In genomic region chr3:185498503-185499396, GRCh38 we compare ENCODE assay signal across 8 cellular contexts. TPM values are rescaled to one million over a fixed set of nuclear protein-coding genes. Genes with fewer than 3 reads are reported as not detected.
DNase-seq lines count a peak whose midpoint lies in the region; ATAC-seq, FAIRE-seq and TF ChIP-seq lines count a peak whose summit lies in the region.

Gene TMEM41A, minus strand, starts transcription at chr3:185499035. Its CDS starts 74 bp downstream, at chr3:185498961.

- peak; percentile 79 for ATAC-seq in HG03378 (IDR thresholded peaks at IDR 0.05; ENCODE audit: unreplicated experiment)

- no peaks in the 10 kb centered on the region for H3K9me3 ChIP-seq in kidney (ENCODE audit: control insufficient read depth in 1 of 2, low read length in 2 of 2)

- peak within 1 kb of the TSS; percentile 86 to 90 for H3K27ac ChIP-seq in kidney (ENCODE audit: low read depth in 2 of 2, low read length in 2 of 2)

- H3K9ac ChIP-seq in kidney (ENCODE audit: low read length in 2 of 2), result peak within 1 kb of the TSS; percentile 88

- peaks cover 12 to 13% of the 10 kb centered on the region in 2 donors for H3K4me1 ChIP-seq in kidney (ENCODE audit: control insufficient read depth in 1 of 2, insufficient read depth in 1 of 2, low read depth in 1 of 2, low read length in 2 of 2)

- H3K36me3 ChIP-seq in kidney (ENCODE audit: control insufficient read depth in 1 of 2, insufficient read depth in 2 of 2, low read length in 2 of 2), result peaks cover 19 to 25% of the 10 kb centered on the region in 2 donors

- peak within 1 kb of the TSS; percentile 75 to 90 for H3K4me3 ChIP-seq in kidney (ENCODE audit: low read length in 2 of 2)

- no peak for TF ChIP-seq CTCF in kidney (IDR thresholded peaks at IDR 0.05; ENCODE audit: borderline replicate concordance, extremely low read depth, insufficient read depth)

- no peak for FAIRE-seq in kidney (lab: Jason Lieb, UNC)

- peak; percentile 93 for DNase-seq in Ammon's horn (ENCODE audit: low spot score)
- DNase-seq in NCI-H446 treated with DMSO at 0.1 percent for 48 hours (lab: John Stamatoyannopoulos, UW), result peak; percentile 85
- DNase-seq in activated CD4-positive, alpha-beta T cell treated with anti-CD3 and anti-CD28 coated beads for 1 hour, result peak; percentile 82
- peak; percentile 95 for DNase-seq in cerebellum (ENCODE audit: low spot score)
- peak; percentile 98 for DNase-seq in kidney
- DNase-seq in stimulated activated CD4-positive, alpha-beta T cell treated with anti-CD3 and anti-CD28 coated beads, Interleukin-15, amount 100 ng/mL, for 1 hour (ENCODE audit: low read depth in 1 of 2, low spot score in 1 of 2), result peak; percentile 83 to 89

- intact Hi-C loops in kidney (cut with DNase I), result no loop called here

- peak; percentile 94 for TF ChIP-seq POLR2A in GM19099 (IDR thresholded peaks at IDR 0.05; ENCODE audit: extremely low read depth, insufficient read length, low read depth)

RNA-seq across cellular contexts. Expression of gene TMEM41A, which starts in this region (rescaled TPM):
- total RNA-seq in cerebellum (8.5 TPM), kidney (21.0 TPM)
- 19.0 TPM for polyA plus RNA-seq in kidney (ENCODE audit: insufficient read depth, low read depth, low replicate concordance)

Comparison
In these comparisons a context has a peak if more than half of its experiments do, and no peak if none do; other contexts are left out.
1. Peak in every context shown above with its lines: DNase-seq, ATAC-seq, H3K4me3 ChIP-seq and H3K27ac ChIP-seq.